8 cellular contexts compared by ENCODE assay signal in genomic region chr2:10900216-10901109, GRCh38. TPM values are rescaled to one million over a fixed set of nuclear protein-coding genes. Genes with fewer than 3 reads are reported as not detected.
A peak's percentile ranks its signal among the peaks of the same experiment; 100 is the strongest.
DNase-seq lines count a peak whose midpoint lies in the region; ATAC-seq and TF ChIP-seq lines count a peak whose summit lies in the region.

No MANE protein-coding gene starts in this region.

- intact Hi-C loops in PC-9 (cut with micrococcal nuclease; ENCODE audit: unreplicated experiment), result no loop called here

- peaks cover 27% of the 10 kb centered on the region for H3F3A ChIP-seq in PC-9 (ENCODE audit: insufficient read depth, low read depth)

- no peaks in the 10 kb centered on the region for H3K9me2 ChIP-seq in PC-9 (ENCODE audit: insufficient read depth)

- no peaks in the 10 kb centered on the region for H3K27me3 ChIP-seq in BE2C
- H3K27me3 ChIP-seq in HAP-1 (ENCODE audit: low read depth), result no peaks in the 10 kb centered on the region
- no peaks in the 10 kb centered on the region for H3K27me3 ChIP-seq in PC-9 (ENCODE audit: insufficient read depth, low read depth)
- peaks cover 18% of the 10 kb centered on the region for H3K27me3 ChIP-seq in foreskin keratinocyte

- no peak overlapping the region for H2AFZ ChIP-seq in PC-9

- peak overlapping the region; percentile 42 for H3K4me2 ChIP-seq in PC-9

- in situ Hi-C loops in HAP-1 (cut with MboI; ENCODE audit: low sequenced_read_pairs), result no loop called here

- H3K79me2 ChIP-seq in PC-9 (ENCODE audit: low read depth), result no peaks in the 10 kb centered on the region

- H3K36me3 ChIP-seq in BE2C, result no peaks in the 10 kb centered on the region
- no peaks in the 10 kb centered on the region for H3K36me3 ChIP-seq in HAP-1 (replicated peaks)
- no peaks in the 10 kb centered on the region for H3K36me3 ChIP-seq in PC-9 (ENCODE audit: low read depth)

- H3K27ac ChIP-seq in PC-9 (peak overlapping the region; percentile 45), foreskin keratinocyte (no peak overlapping the region)

- no TSS peak for BruUV-seq in PC-9 (replicated peaks; lab: Mats Ljungman, UMichigan)

- H3K9me3 ChIP-seq in BE2C, result no peaks in the 10 kb centered on the region
- no peaks in the 10 kb centered on the region for H3K9me3 ChIP-seq in HAP-1
- H3K9me3 ChIP-seq in PC-9 (ENCODE audit: insufficient read depth, low read depth), result peaks cover 3% of the 10 kb centered on the region; the same call in 1 of the 2 replicates

- CTCF ChIA-PET in PC-9 (lab: Charles Lee), result interaction anchor here (0.6 kb wide), 1 partner anchor 35 kb away, joined by 3 read pairs; no protein-coding TSS in a partner anchor

- TF ChIP-seq CTCF in BE2C (IDR thresholded peaks at IDR 0.05; ENCODE audit: low read depth, low read length) (peak; percentile 67), PC-9 (conservative IDR thresholded peaks at IDR 0.05) (peak; percentile 63), foreskin keratinocyte (conservative IDR thresholded peaks at IDR 0.05) (peak; percentile 43)

- no peak for ATAC-seq in foreskin keratinocyte
- ATAC-seq in GM21390 (IDR thresholded peaks at IDR 0.05; ENCODE audit: unreplicated experiment), result no peak

- DNase-seq in BE2C (peak; percentile 51), HAP-1 (ENCODE audit: low spot score in 2 of 2) (peak; percentile 49 to 59), PC-9 (peak in 1 of 2 experiments; percentile 56), foreskin keratinocyte (no peak), anterior cingulate cortex (lab: John Stamatoyannopoulos, UW) (no peak), Ammon's horn (ENCODE audit: low spot score) (no peak)
- DNase-seq in NK-92 treated with Interleukin-12 subunit alpha and Interleukin-12 subunit beta, amount 100 ng/mL, for 24 hours (lab: John Stamatoyannopoulos, UW), result no peak

- no peak overlapping the region for H3K4me3 ChIP-seq in BE2C (ENCODE audit: low read depth, low read length)
- H3K4me3 ChIP-seq in HAP-1, result no peak overlapping the region
- H3K4me3 ChIP-seq in PC-9, result no peak overlapping the region

- no peaks in the 10 kb centered on the region for H3K4me1 ChIP-seq in BE2C
- no peaks in the 10 kb centered on the region for H3K4me1 ChIP-seq in HAP-1
- H3K4me1 ChIP-seq in PC-9 (replicated peaks; ENCODE audit: insufficient read depth), result peaks cover 27% of the 10 kb centered on the region
- peaks cover 4% of the 10 kb centered on the region for H3K4me1 ChIP-seq in foreskin keratinocyte

- POLR2A ChIA-PET in PC-9 (lab: Charles Lee; ENCODE audit: unreplicated experiment), result no interaction called here

- no peaks in the 10 kb centered on the region for H4K20me1 ChIP-seq in PC-9 (ENCODE audit: insufficient read depth)

RNA-seq across cellular contexts. Expression of gene KCNF1, which starts 11.3 kb away (rescaled TPM):
- polyA plus RNA-seq in BE2C (2012; ENCODE audit: insufficient read depth, insufficient read length, low read depth), result not detected
- 1.0 TPM in 2 replicates for total RNA-seq in PC-9 (2021)
- total RNA-seq in foreskin keratinocyte, result 0.04 TPM in 1 of 2 replicates, not detected in the other
- polyA plus RNA-seq in foreskin keratinocyte, result 0.02 and 0.07 TPM in 2 replicates

Comparison
In these comparisons a context has a peak if more than half of its experiments do, and no peak if none do; other contexts are left out.
1. DNase-seq: peak in BE2C (single experiment) and HAP-1 (2 of 2); none in foreskin keratinocyte (0 of 2), anterior cingulate cortex (0 of 58), NK-92 treated with Interleukin-12 subunit alpha and Interleukin-12 subunit beta, amount 100 ng/mL, for 24 hours (single experiment) and Ammon's horn (single experiment).
2. Peak in every context shown above with its lines, with median percentiles within 50 percentile points of each other: CTCF ChIP-seq.